In genomic region chr3:141529256-141530132, GRCh38 we compare ENCODE assay signal across 11 cellular contexts. TPM values are rescaled to one million over a fixed set of nuclear protein-coding genes. Genes with fewer than 3 reads are reported as not detected.
A peak's percentile ranks its signal among the peaks of the same experiment; 100 is the strongest.
DNase-seq lines count a peak whose midpoint lies in the region; ATAC-seq lines count a peak whose summit lies in the region.
"Had no signal": no experiment of that assay in that cellular context is flagged by ENCODE, and none has a peak within 500 bp of the region (broad histone marks: within the 10 kb centered on the region; RNA-seq: fewer than 3 reads in every experiment).

No MANE protein-coding gene starts in this region.

- POLR2A ChIA-PET in activated CD4-positive, alpha-beta T cell treated with anti-CD3 and anti-CD28 coated beads for 36 hours (lab: Charles Lee): interaction anchor here (1.0 kb wide), 1 partner anchor 23 kb away, joined by 3 read pairs; no protein-coding TSS in a partner anchor
- POLR2A ChIA-PET in activated CD8-positive, alpha-beta T cell treated with anti-CD3 and anti-CD28 coated beads, Interleukin-2, amount 10 ng/mL, durations not matched to agents 7 days and 5 days (lab: Charles Lee): interaction anchor here (0.9 to 1.5 kb wide), 2 partner anchors 30 to 42 kb away, joined by 3 to 5 read pairs; no protein-coding TSS in a partner anchor

- intact Hi-C loops in activated CD4-positive, alpha-beta T cell treated with anti-CD3 and anti-CD28 coated beads for 36 hours (cut with DNase I, micrococcal nuclease): loop anchor here (1.0 kb wide), 3 partner anchors 23 to 30 kb away; no protein-coding TSS in a partner anchor

- H3K4me3 Mint-ChIP-seq in activated CD4-positive, alpha-beta T cell treated with anti-CD3 and anti-CD28 coated beads for 36 hours: peak overlapping the region; percentile 1
- peak overlapping the region; percentile 5 for H3K4me3 Mint-ChIP-seq in activated CD8-positive, alpha-beta T cell treated with anti-CD3 and anti-CD28 coated beads, Interleukin-2, amount 10 ng/mL, durations not matched to agents 7 days and 5 days
- H3K4me3 Mint-ChIP-seq in immature natural killer cell: peak overlapping the region; percentile 44 to 69 (median 64)
- peak overlapping the region in 1 of 2 donors; percentile 35 for H3K4me3 Mint-ChIP-seq in stimulated activated naive B cell treated with anti-CD40 and anti-IgM and Interleukin-4, amounts not matched to agents 10 μg/mL and 1 μg/mL and 100 μg/mL, for 72 hours

- no peaks in the 10 kb centered on the region for H3K9me3 Mint-ChIP-seq in activated CD4-positive, alpha-beta T cell treated with anti-CD3 and anti-CD28 coated beads for 36 hours (ENCODE audit: low read depth)
- no peaks in the 10 kb centered on the region for H3K9me3 Mint-ChIP-seq in activated CD8-positive, alpha-beta T cell treated with anti-CD3 and anti-CD28 coated beads, Interleukin-2, amount 10 ng/mL, durations not matched to agents 7 days and 5 days (ENCODE audit: insufficient read depth)
- no peaks in the 10 kb centered on the region for H3K9me3 Mint-ChIP-seq in immature natural killer cell
- no peaks in the 10 kb centered on the region for H3K9me3 Mint-ChIP-seq in stimulated activated naive B cell treated with anti-CD40 and anti-IgM and Interleukin-4, amounts not matched to agents 10 μg/mL and 1 μg/mL and 100 μg/mL, for 72 hours

- CTCF ChIA-PET in activated CD4-positive, alpha-beta T cell treated with anti-CD3 and anti-CD28 coated beads for 36 hours (lab: Charles Lee): no interaction called here
- CTCF ChIA-PET in activated CD8-positive, alpha-beta T cell treated with anti-CD3 and anti-CD28 coated beads, Interleukin-2, amount 10 ng/mL, durations not matched to agents 7 days and 5 days (lab: Charles Lee): interaction anchor here (1.3 kb wide), 1 partner anchor 70 kb away, joined by 4 read pairs; no protein-coding TSS in a partner anchor

- H3K4me1 Mint-ChIP-seq in activated CD4-positive, alpha-beta T cell treated with anti-CD3 and anti-CD28 coated beads for 36 hours: peaks cover 79% of the 10 kb centered on the region
- peaks cover 60% of the 10 kb centered on the region for H3K4me1 Mint-ChIP-seq in activated CD8-positive, alpha-beta T cell treated with anti-CD3 and anti-CD28 coated beads, Interleukin-2, amount 10 ng/mL, durations not matched to agents 7 days and 5 days (ENCODE audit: low read depth)
- H3K4me1 Mint-ChIP-seq in immature natural killer cell: peaks cover 60 to 89% of the 10 kb centered on the region in 2 donors
- peaks cover 29 to 55% of the 10 kb centered on the region in 2 donors for H3K4me1 Mint-ChIP-seq in stimulated activated naive B cell treated with anti-CD40 and anti-IgM and Interleukin-4, amounts not matched to agents 10 μg/mL and 1 μg/mL and 100 μg/mL, for 72 hours

- DNase-seq in activated CD4-positive, alpha-beta T cell treated with anti-CD3 and anti-CD28 coated beads for 36 hours: no peak
- no peak for DNase-seq in activated CD4-positive, alpha-beta T cell treated with anti-CD3 and anti-CD28 coated beads, Interleukin-2, amount 50 U/mL, for 1 hour
- no peak for DNase-seq in activated CD8-positive, alpha-beta T cell treated with anti-CD3 and anti-CD28 coated beads, Interleukin-2, amount 10 ng/mL, durations not matched to agents 7 days and 5 days
- no peak for DNase-seq in immature natural killer cell
- DNase-seq in stimulated activated naive B cell treated with anti-CD40 and anti-IgM and Interleukin-4, amounts not matched to agents 10 μg/mL and 1 μg/mL and 100 μg/mL, for 72 hours: no peak
- no peak for DNase-seq in NCI-H69 (lab: John Stamatoyannopoulos, UW)
- no peak for DNase-seq in kidney glomerular epithelial cell (lab: John Stamatoyannopoulos, UW)
- no peak for DNase-seq in NCI-H1048 (lab: John Stamatoyannopoulos, UW)
- DNase-seq: NCI-H187 treated with DMSO at 0.1 percent for 48 hours, occipital lobe had no signal

- no peaks in the 10 kb centered on the region for H3K27me3 Mint-ChIP-seq in activated CD4-positive, alpha-beta T cell treated with anti-CD3 and anti-CD28 coated beads for 36 hours
- no peaks in the 10 kb centered on the region for H3K27me3 Mint-ChIP-seq in activated CD8-positive, alpha-beta T cell treated with anti-CD3 and anti-CD28 coated beads, Interleukin-2, amount 10 ng/mL, durations not matched to agents 7 days and 5 days (ENCODE audit: low read depth)
- H3K27me3 Mint-ChIP-seq in immature natural killer cell (ENCODE audit: low read depth in 3 of 3): no peaks in the 10 kb centered on the region
- no peaks in the 10 kb centered on the region for H3K27me3 Mint-ChIP-seq in stimulated activated naive B cell treated with anti-CD40 and anti-IgM and Interleukin-4, amounts not matched to agents 10 μg/mL and 1 μg/mL and 100 μg/mL, for 72 hours

- ATAC-seq in activated CD4-positive, alpha-beta T cell treated with anti-CD3 and anti-CD28 coated beads for 36 hours: peak; percentile 25
- peak; percentile 23 for ATAC-seq in activated CD8-positive, alpha-beta T cell treated with anti-CD3 and anti-CD28 coated beads, Interleukin-2, amount 10 ng/mL, durations not matched to agents 7 days and 5 days
- no peak for ATAC-seq in stimulated activated naive B cell treated with anti-CD40 and anti-IgM and Interleukin-4, amounts not matched to agents 10 μg/mL and 1 μg/mL and 100 μg/mL, for 72 hours (replicated peaks)
- ATAC-seq: Panc1 had no signal

- peak overlapping the region; percentile 37 for H3K27ac Mint-ChIP-seq in activated CD4-positive, alpha-beta T cell treated with anti-CD3 and anti-CD28 coated beads for 36 hours
- peak overlapping the region; percentile 16 for H3K27ac Mint-ChIP-seq in activated CD8-positive, alpha-beta T cell treated with anti-CD3 and anti-CD28 coated beads, Interleukin-2, amount 10 ng/mL, durations not matched to agents 7 days and 5 days
- H3K27ac Mint-ChIP-seq in immature natural killer cell: peak overlapping the region; percentile 75 to 93 (median 82)
- peak overlapping the region; percentile 26 for H3K27ac Mint-ChIP-seq in stimulated activated naive B cell treated with anti-CD40 and anti-IgM and Interleukin-4, amounts not matched to agents 10 μg/mL and 1 μg/mL and 100 μg/mL, for 72 hours

- H3K36me3 Mint-ChIP-seq in activated CD4-positive, alpha-beta T cell treated with anti-CD3 and anti-CD28 coated beads for 36 hours (ENCODE audit: low read depth): peaks cover 30% of the 10 kb centered on the region
- peaks cover 66% of the 10 kb centered on the region for H3K36me3 Mint-ChIP-seq in activated CD8-positive, alpha-beta T cell treated with anti-CD3 and anti-CD28 coated beads, Interleukin-2, amount 10 ng/mL, durations not matched to agents 7 days and 5 days (ENCODE audit: low read depth)
- peaks cover 0 to 10% (median 7%) of the 10 kb centered on the region in 3 donors for H3K36me3 Mint-ChIP-seq in immature natural killer cell
- H3K36me3 Mint-ChIP-seq in stimulated activated naive B cell treated with anti-CD40 and anti-IgM and Interleukin-4, amounts not matched to agents 10 μg/mL and 1 μg/mL and 100 μg/mL, for 72 hours: peaks cover 17 to 24% of the 10 kb centered on the region in 2 donors

RNA-seq across cellular contexts. Expression of gene RASA2, which starts 42.7 kb away (rescaled TPM):
- 10 to 100 TPM; 30.8 to 32.0 TPM for total RNA-seq in activated CD4-positive, alpha-beta T cell treated with anti-CD3 and anti-CD28 coated beads for 36 hours
- total RNA-seq in activated CD8-positive, alpha-beta T cell treated with anti-CD3 and anti-CD28 coated beads, Interleukin-2, amount 10 ng/mL, durations not matched to agents 7 days and 5 days: 10 to 100 TPM; 56.8 to 60.2 TPM
- polyA plus RNA-seq in immature natural killer cell: 10 to 100 TPM; 32.6 to 48.7 (median 45.9) TPM

Comparison
In these comparisons a context has a peak if more than half of its experiments do, and no peak if none do; other contexts are left out.
1. ATAC-seq: peak in activated CD4-positive, alpha-beta T cell treated with anti-CD3 and anti-CD28 coated beads for 36 hours (single experiment) and activated CD8-positive, alpha-beta T cell treated with anti-CD3 and anti-CD28 coated beads, Interleukin-2, amount 10 ng/mL, durations not matched to agents 7 days and 5 days (single experiment); none in stimulated activated naive B cell treated with anti-CD40 and anti-IgM and Interleukin-4, amounts not matched to agents 10 μg/mL and 1 μg/mL and 100 μg/mL, for 72 hours (0 of 2).
2. H3K27ac Mint-ChIP-seq: peak in every context shown above with its lines; median percentile 82 in immature natural killer cell; 37 in activated CD4-positive, alpha-beta T cell treated with anti-CD3 and anti-CD28 coated beads for 36 hours; 26 in stimulated activated naive B cell treated with anti-CD40 and anti-IgM and Interleukin-4, amounts not matched to agents 10 μg/mL and 1 μg/mL and 100 μg/mL, for 72 hours; 16 in activated CD8-positive, alpha-beta T cell treated with anti-CD3 and anti-CD28 coated beads, Interleukin-2, amount 10 ng/mL, durations not matched to agents 7 days and 5 days.